9 cellular contexts compared by ENCODE assay signal in the genomic region with DNA sequence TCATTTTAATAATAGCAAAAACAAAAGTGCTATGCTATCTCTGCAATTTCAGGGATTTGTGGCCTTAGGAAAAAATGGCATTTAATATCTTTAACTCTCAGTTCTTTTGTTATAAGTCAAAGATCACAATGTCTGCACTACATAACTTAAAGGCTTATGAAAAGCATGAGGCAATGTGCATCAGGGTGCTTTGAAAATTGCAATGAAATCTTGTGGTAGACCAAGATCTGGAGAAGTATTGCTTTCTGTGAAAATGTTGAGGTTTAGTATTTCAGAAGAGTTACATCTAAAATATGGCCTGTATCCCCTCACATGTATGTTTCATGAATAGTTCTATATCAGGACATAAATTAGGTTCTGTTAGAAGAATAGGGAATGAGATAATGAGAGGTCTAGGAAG.
"Had no signal": no experiment of that assay in that cellular context is flagged by ENCODE, and none has a peak within 500 bp of the region (broad histone marks: within the 10 kb centered on the region; RNA-seq: fewer than 3 reads in every experiment).

No MANE protein-coding gene starts in this region.

- H3K27me3 Mint-ChIP-seq: IgD-negative memory B cell had no signal

- H3K27ac Mint-ChIP-seq: IgD-negative memory B cell had no signal

- ATAC-seq: HepG2, K562 had no signal

- FAIRE-seq: HepG2, HTR-8/SVneo, K562 had no signal

- H3K36me3 Mint-ChIP-seq: IgD-negative memory B cell had no signal

- H3K4me1 Mint-ChIP-seq: IgD-negative memory B cell had no signal

- H3K4me3 ChIP-seq: K562 had no signal

- H3K4me2 ChIP-seq: KMS-11 had no signal

- DNase-seq: IMR-90, KBM-7, KG1 had no signal

- H3K4me3 Mint-ChIP-seq: IgD-negative memory B cell had no signal

- H3K27ac ChIP-seq: HL-60, KMS-11 had no signal

- H3K9ac ChIP-seq: KMS-11 had no signal
